In the genomic region with DNA sequence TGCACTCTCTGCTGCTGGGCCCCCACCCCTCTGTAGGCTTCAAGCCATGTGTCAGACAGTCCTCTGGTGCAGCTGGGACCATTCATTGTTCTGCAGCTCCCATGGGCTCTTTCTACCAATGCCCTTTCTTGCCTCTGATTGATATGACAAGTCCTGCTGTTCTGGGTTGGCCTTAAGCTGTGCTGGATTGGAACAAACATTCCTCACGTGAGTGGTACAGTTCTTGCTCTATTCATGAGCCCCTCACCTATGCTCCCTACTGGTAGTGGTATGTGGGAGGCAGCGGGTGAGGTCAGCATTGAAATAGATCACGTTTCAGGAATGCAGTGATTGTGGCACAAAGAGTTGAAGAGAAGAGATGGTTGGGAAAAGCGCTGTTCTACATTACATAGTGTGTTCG, we compare ENCODE assay signal across 16 cellular contexts. TPM values are rescaled to one million over a fixed set of nuclear protein-coding genes. Genes with fewer than 3 reads are reported as not detected.
DNase-seq lines count a peak whose midpoint lies in the region; ATAC-seq, FAIRE-seq and TF ChIP-seq lines count a peak whose summit lies in the region.
"Had no signal": no experiment of that assay in that cellular context is flagged by ENCODE, and none has a peak within 500 bp of the region (broad histone marks: within the 10 kb centered on the region; RNA-seq: fewer than 3 reads in every experiment).

No MANE protein-coding gene starts in this region.

- no peak for TF ChIP-seq CTCF in bronchial epithelial cell (IDR thresholded peaks at IDR 0.05; ENCODE audit: insufficient read depth, low read length, severe bottlenecking)
- TF ChIP-seq CTCF in glutamatergic neuron (IDR thresholded peaks at IDR 0.05; ENCODE audit: partially characterized antibody, unreplicated experiment): no peak

- no peaks in the 10 kb centered on the region for H3K36me3 ChIP-seq in bronchial epithelial cell (ENCODE audit: control insufficient read depth, insufficient read depth, low read length)

- no peak for ATAC-seq in HG03196 (IDR thresholded peaks at IDR 0.05; ENCODE audit: unreplicated experiment)

- H3K4me3 ChIP-seq in bronchial epithelial cell (ENCODE audit: low read depth, low read length): no peak overlapping the region
- H3K4me3 ChIP-seq: PC-9 had no signal

- DNase-seq in M059J (ENCODE audit: low read depth): peak; percentile 15
- DNase-seq in bronchial epithelial cell (ENCODE audit: low read depth): no peak
- peak; percentile 60 for DNase-seq in iPS-NIHi11 (ENCODE audit: low spot score)
- no peak for DNase-seq in OCI-M2 (lab: John Stamatoyannopoulos, UW; ENCODE audit: unreplicated experiment)
- no peak for DNase-seq in activated CD4-positive, alpha-beta T cell treated with anti-CD3 and anti-CD28 coated beads for 1 hour
- no peak for DNase-seq in glutamatergic neuron
- DNase-seq: Caco-2; CD4-positive, CD25-positive, alpha-beta regulatory T cell; NCI-H1048; NCI-H1436 treated with DMSO at 0.1 percent for 48 hours; NCI-H2029 treated with DMSO at 0.1 percent for 48 hours; NCI-H2171 treated with DMSO at 0.1 percent for 48 hours; NCI-H82; PC-9 had no signal

- H3K4me3 Mint-ChIP-seq in glutamatergic neuron (ENCODE audit: unreplicated experiment): no peak overlapping the region
- H3K4me3 Mint-ChIP-seq: B cell; CD4-positive, CD25-positive, alpha-beta regulatory T cell had no signal

- peaks cover 3% of the 10 kb centered on the region for H3K27me3 Mint-ChIP-seq in glutamatergic neuron (ENCODE audit: unreplicated experiment)

- H3K9me3 Mint-ChIP-seq in glutamatergic neuron (ENCODE audit: unreplicated experiment): peaks cover 2% of the 10 kb centered on the region

- no peak overlapping the region for H3K27ac Mint-ChIP-seq in glutamatergic neuron (ENCODE audit: unreplicated experiment)
- H3K27ac Mint-ChIP-seq: B cell; CD4-positive, CD25-positive, alpha-beta regulatory T cell had no signal

- peak; percentile 62 for FAIRE-seq in bronchial epithelial cell (lab: Jason Lieb, UNC)

- peaks cover 6% of the 10 kb centered on the region for H3K4me1 Mint-ChIP-seq in glutamatergic neuron (ENCODE audit: low read depth, unreplicated experiment)
- H3K4me1 Mint-ChIP-seq: B cell; CD4-positive, CD25-positive, alpha-beta regulatory T cell had no signal

- peaks cover 4% of the 10 kb centered on the region for H3K36me3 Mint-ChIP-seq in glutamatergic neuron (ENCODE audit: unreplicated experiment)

- H3K27me3 ChIP-seq in bronchial epithelial cell (ENCODE audit: control insufficient read depth, insufficient read depth, low read length): no peaks in the 10 kb centered on the region

RNA-seq across cellular contexts. Expression of a gene that starts 48.8 kb away (rescaled TPM):
- total RNA-seq in M059J (2014; rRNA removed; shearing (Covaris generic)): 183 and 230 TPM in 2 replicates
- total RNA-seq in bronchial epithelial cell: 75.0 and 96.4 TPM in 2 replicates
- 234 TPM for total RNA-seq in glutamatergic neuron (ENCODE audit: unreplicated experiment)

Comparison
In these comparisons a context has a peak if more than half of its experiments do, and no peak if none do; other contexts are left out.
1. DNase-seq: peak in M059J (single experiment) and iPS-NIHi11 (single experiment); none in bronchial epithelial cell (single experiment), OCI-M2 (single experiment), activated CD4-positive, alpha-beta T cell treated with anti-CD3 and anti-CD28 coated beads for 1 hour (single experiment) and glutamatergic neuron (single experiment).